ENCODE assay signal across 25 cellular contexts in the genomic region with DNA sequence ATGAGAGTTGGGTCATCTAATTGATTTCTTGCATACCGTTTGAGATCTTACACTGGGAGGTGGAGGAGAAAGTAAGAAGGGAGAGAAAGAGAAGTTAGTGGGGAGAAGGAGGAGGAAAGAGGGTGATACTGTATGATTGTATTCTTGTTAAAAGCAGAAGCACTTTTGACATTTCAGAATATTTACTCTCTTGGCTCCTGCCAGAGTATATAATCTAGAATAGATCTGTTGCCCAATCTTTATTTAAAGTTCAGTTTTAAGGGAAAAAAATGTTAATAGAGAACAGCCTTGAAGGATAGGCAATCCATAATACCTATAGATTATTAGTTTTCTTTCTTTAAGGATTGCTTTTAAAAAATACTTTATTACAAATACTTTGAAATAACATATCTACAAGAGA.
"Had no signal": no experiment of that assay in that cellular context is flagged by ENCODE, and none has a peak within 500 bp of the region (broad histone marks: within the 10 kb centered on the region; RNA-seq: fewer than 3 reads in every experiment).

No MANE protein-coding gene starts in this region.

- H3K4me3 Mint-ChIP-seq: immature natural killer cell; memory B cell; natural killer cell; stimulated activated memory B cell treated with anti-CD40 and anti-IgM and Interleukin-4, amounts not matched to agents 10 μg/mL and 1 μg/mL and 100 μg/mL, for 72 hours; type B pancreatic cell had no signal

- H3K27me3 Mint-ChIP-seq: memory B cell; stimulated activated memory B cell treated with anti-CD40 and anti-IgM and Interleukin-4, amounts not matched to agents 10 μg/mL and 1 μg/mL and 100 μg/mL, for 72 hours; type B pancreatic cell had no signal

- DNase-seq: dermis blood vessel endothelial cell; effector memory CD4-positive, alpha-beta T cell; erythroblast; esophagus squamous epithelium; foreskin melanocyte; glutamatergic neuron; heart right ventricle; hypothalamus; immature natural killer cell; islet precursor cell; natural killer cell; occipital lobe; ovary; posterior cingulate gyrus; psoas muscle; right cardiac atrium; spleen; stimulated activated CD4-positive, alpha-beta T cell treated with anti-CD3 and anti-CD28 coated beads, Interleukin-4, amount 100 ng/mL, for 4 hours; stimulated activated naive CD8-positive, alpha-beta T cell treated with anti-CD3 and anti-CD28 coated beads, Interleukin-15, Interleukin-2, amounts not matched to agents 100 U/mL and 50 U/mL, for 24 hours; substantia nigra; testis; tibial artery had no signal

- H3K9me3 Mint-ChIP-seq: stimulated activated memory B cell treated with anti-CD40 and anti-IgM and Interleukin-4, amounts not matched to agents 10 μg/mL and 1 μg/mL and 100 μg/mL, for 72 hours; type B pancreatic cell had no signal

- H3K27ac Mint-ChIP-seq: natural killer cell; stimulated activated memory B cell treated with anti-CD40 and anti-IgM and Interleukin-4, amounts not matched to agents 10 μg/mL and 1 μg/mL and 100 μg/mL, for 72 hours; type B pancreatic cell had no signal
